Comparison of ENCODE assay signal across 18 cellular contexts in genomic region chr7:5384618-5385017, GRCh38.
"Had no signal": no experiment of that assay in that cellular context is flagged by ENCODE, and none has a peak within 500 bp of the region (broad histone marks: within the 10 kb centered on the region; RNA-seq: fewer than 3 reads in every experiment).

No MANE protein-coding gene starts in this region.

- H3K9ac ChIP-seq: neural progenitor cell had no signal

- H2AFZ ChIP-seq: neural progenitor cell had no signal

- H3K27ac Mint-ChIP-seq: activated naive CD4-positive, alpha-beta T cell treated with anti-CD3 and anti-CD28 coated beads for 36 hours; neural progenitor cell; stimulated activated naive B cell treated with anti-CD40 and anti-IgM and Interleukin-4, amounts not matched to agents 10 μg/mL and 1 μg/mL and 100 μg/mL, for 72 hours had no signal

- H3K36me3 ChIP-seq: neural progenitor cell, ovary had no signal

- H3K27me3 Mint-ChIP-seq: naive B cell; stimulated activated naive B cell treated with anti-CD40 and anti-IgM and Interleukin-4, amounts not matched to agents 10 μg/mL and 1 μg/mL and 100 μg/mL, for 72 hours had no signal

- H3K4me3 ChIP-seq: body of pancreas, colonic mucosa, esophagus squamous epithelium, left ventricle myocardium inferior, neural progenitor cell, ovary, thoracic aorta, upper lobe of right lung had no signal

- H3K4me2 ChIP-seq: neural progenitor cell had no signal

- H3K4me3 Mint-ChIP-seq: activated naive CD4-positive, alpha-beta T cell treated with anti-CD3 and anti-CD28 coated beads for 36 hours; neural progenitor cell; stimulated activated naive B cell treated with anti-CD40 and anti-IgM and Interleukin-4, amounts not matched to agents 10 μg/mL and 1 μg/mL and 100 μg/mL, for 72 hours had no signal

- DNase-seq: activated CD4-positive, alpha-beta T cell treated with anti-CD3 and anti-CD28 coated beads, Interleukin-2, amount 50 U/mL, for 48 hours; activated naive CD4-positive, alpha-beta T cell treated with anti-CD3 and anti-CD28 coated beads for 36 hours; body of pancreas; central memory CD4-positive, alpha-beta T cell; colonic mucosa; esophagus squamous epithelium; islet precursor cell; left ventricle myocardium inferior; mammary epithelial cell; naive B cell; ovary; stimulated activated CD4-positive, alpha-beta T cell treated with anti-CD3 and anti-CD28 coated beads, Interleukin-4, amount 100 ng/mL, for 4 hours; stimulated activated naive B cell treated with anti-CD40 and anti-IgM and Interleukin-4, amounts not matched to agents 10 μg/mL and 1 μg/mL and 100 μg/mL, for 72 hours; SW 1271; upper lobe of right lung had no signal

- ATAC-seq: body of pancreas; sciatic nerve; stimulated activated naive B cell treated with anti-CD40 and anti-IgM and Interleukin-4, amounts not matched to agents 10 μg/mL and 1 μg/mL and 100 μg/mL, for 72 hours; upper lobe of right lung had no signal

- H3K9me3 ChIP-seq: body of pancreas, colonic mucosa, esophagus squamous epithelium, left ventricle myocardium inferior, ovary, thoracic aorta, upper lobe of right lung had no signal

- H3K27ac ChIP-seq: body of pancreas, colonic mucosa, left ventricle myocardium inferior, neural progenitor cell, ovary, thoracic aorta, upper lobe of right lung had no signal

- H3K27me3 ChIP-seq: body of pancreas, colonic mucosa, esophagus squamous epithelium, neural progenitor cell, ovary, upper lobe of right lung had no signal

- H3K4me1 ChIP-seq: colonic mucosa had no signal
